8 cellular contexts compared by ENCODE assay signal in genomic region chr12:116532986-116533342, GRCh38. TPM values are rescaled to one million over a fixed set of nuclear protein-coding genes. Genes with fewer than 3 reads are reported as not detected.
DNase-seq lines count a peak whose midpoint lies in the region; ATAC-seq and TF ChIP-seq lines count a peak whose summit lies in the region.

No MANE protein-coding gene starts in this region.

- ATAC-seq in HG02763 (IDR thresholded peaks at IDR 0.05; ENCODE audit: unreplicated experiment) (peak; percentile 10), mucosa of descending colon (peak; percentile 4), HG03571 (IDR thresholded peaks at IDR 0.05; ENCODE audit: unreplicated experiment) (no peak)

- peak overlapping the region; percentile 78 for H3K4me3 Mint-ChIP-seq in Caco-2 (ENCODE audit: unreplicated experiment)
- H3K4me3 Mint-ChIP-seq in activated T-helper 2 cell treated with anti-CD3 and anti-CD28 coated beads, Interferon-gamma antibody, Interleukin-2, Interleukin-4, amounts not matched to agents 10 μg/mL and 5 μg/mL and 100 μg/mL, durations not matched to agents 14 hours and 24 hours and 36 hours (ENCODE audit: low read depth): peak overlapping the region; percentile 48

- no peaks in the 10 kb centered on the region for H3K36me3 Mint-ChIP-seq in Caco-2 (ENCODE audit: insufficient read depth, unreplicated experiment)
- no peaks in the 10 kb centered on the region for H3K36me3 Mint-ChIP-seq in activated T-helper 2 cell treated with anti-CD3 and anti-CD28 coated beads, Interferon-gamma antibody, Interleukin-2, Interleukin-4, amounts not matched to agents 10 μg/mL and 5 μg/mL and 100 μg/mL, durations not matched to agents 14 hours and 24 hours and 36 hours (ENCODE audit: low read depth)

- DNase-seq in Caco-2 (no peak), mucosa of descending colon (no peak), cerebellar cortex (ENCODE audit: low spot score) (no peak), NCI-H526 (lab: John Stamatoyannopoulos, UW) (no peak)
- no peak for DNase-seq in activated T-helper 2 cell treated with anti-CD3 and anti-CD28 coated beads, Interferon-gamma antibody, Interleukin-2, Interleukin-4, amounts not matched to agents 10 μg/mL and 5 μg/mL and 100 μg/mL, durations not matched to agents 14 hours and 24 hours and 36 hours (ENCODE audit: low spot score)
- DNase-seq in central memory CD4-positive, alpha-beta T cell: no peak

- H3K4me3 ChIP-seq in Caco-2 (ENCODE audit: low read depth, low read length) (peak overlapping the region; percentile 65), mucosa of descending colon (no peak overlapping the region)

- H3K27ac Mint-ChIP-seq in Caco-2 (ENCODE audit: unreplicated experiment): no peak overlapping the region
- no peak overlapping the region for H3K27ac Mint-ChIP-seq in activated T-helper 2 cell treated with anti-CD3 and anti-CD28 coated beads, Interferon-gamma antibody, Interleukin-2, Interleukin-4, amounts not matched to agents 10 μg/mL and 5 μg/mL and 100 μg/mL, durations not matched to agents 14 hours and 24 hours and 36 hours

- BruUV-seq in Caco-2 (replicated peaks; lab: Mats Ljungman, UMichigan): no TSS peak

- intact Hi-C loops in Caco-2 (cut with micrococcal nuclease; ENCODE audit: unreplicated experiment): loop anchor here (1.0 kb wide), 1 partner anchor 26 kb away; the partner anchor contains the start of gene MAP1LC3B2
- intact Hi-C loops in activated T-helper 2 cell treated with anti-CD3 and anti-CD28 coated beads, Interferon-gamma antibody, Interleukin-2, Interleukin-4, amounts not matched to agents 10 μg/mL and 5 μg/mL and 100 μg/mL, durations not matched to agents 14 hours and 24 hours and 36 hours (cut with micrococcal nuclease): loop anchor here (1.0 kb wide), 1 partner anchor 26 kb away; the partner anchor contains the start of gene MAP1LC3B2
- intact Hi-C loops in mucosa of descending colon (cut with DNase I, micrococcal nuclease): loop anchor here in 1 of 2 donors (10.0 kb wide), 1 partner anchor 62 kb away; no protein-coding TSS in a partner anchor

- H3K9me3 ChIP-seq in Caco-2 (no peaks in the 10 kb centered on the region), mucosa of descending colon (no peaks in the 10 kb centered on the region)

- POLR2A ChIA-PET in Caco-2 (lab: Charles Lee): interaction anchor here (0.6 to 1.4 kb wide), 2 partner anchors 25 to 30 kb away, joined by 3 to 4 read pairs; no protein-coding TSS in a partner anchor

- H3K27me3 Mint-ChIP-seq in Caco-2 (ENCODE audit: insufficient read depth, unreplicated experiment): no peaks in the 10 kb centered on the region
- peaks cover 7% of the 10 kb centered on the region for H3K27me3 Mint-ChIP-seq in activated T-helper 2 cell treated with anti-CD3 and anti-CD28 coated beads, Interferon-gamma antibody, Interleukin-2, Interleukin-4, amounts not matched to agents 10 μg/mL and 5 μg/mL and 100 μg/mL, durations not matched to agents 14 hours and 24 hours and 36 hours (ENCODE audit: low read depth)

- H3K9me3 Mint-ChIP-seq in Caco-2 (ENCODE audit: unreplicated experiment): no peaks in the 10 kb centered on the region
- H3K9me3 Mint-ChIP-seq in activated T-helper 2 cell treated with anti-CD3 and anti-CD28 coated beads, Interferon-gamma antibody, Interleukin-2, Interleukin-4, amounts not matched to agents 10 μg/mL and 5 μg/mL and 100 μg/mL, durations not matched to agents 14 hours and 24 hours and 36 hours: no peaks in the 10 kb centered on the region

- TF ChIP-seq CTCF in Caco-2 (IDR thresholded peaks at IDR 0.05; ENCODE audit: insufficient read depth in 1 of 2, low read depth in 1 of 2, low read length in 1 of 2, severe bottlenecking in 1 of 2, unreplicated experiment in 1 of 2): no peak
- TF ChIP-seq CTCF in mucosa of descending colon (IDR thresholded peaks at IDR 0.05): no peak

- no peaks in the 10 kb centered on the region for H3K27me3 ChIP-seq in Caco-2 (replicated peaks; ENCODE audit: control insufficient read depth, insufficient read depth, low read length)

- CTCF ChIA-PET in Caco-2 (lab: Charles Lee): interaction anchor here (0.5 to 1.0 kb wide), 4 partner anchors 30 to 409 kb away, joined by 3 to 5 read pairs (median 4); no protein-coding TSS in a partner anchor

- H3K4me1 ChIP-seq in Caco-2 (peaks cover 26% of the 10 kb centered on the region), mucosa of descending colon (ENCODE audit: low read depth) (peaks cover 8% of the 10 kb centered on the region)

- H3K4me1 Mint-ChIP-seq in Caco-2 (ENCODE audit: low read depth, unreplicated experiment): peaks cover 12% of the 10 kb centered on the region
- H3K4me1 Mint-ChIP-seq in activated T-helper 2 cell treated with anti-CD3 and anti-CD28 coated beads, Interferon-gamma antibody, Interleukin-2, Interleukin-4, amounts not matched to agents 10 μg/mL and 5 μg/mL and 100 μg/mL, durations not matched to agents 14 hours and 24 hours and 36 hours (ENCODE audit: low read depth): peaks cover 24% of the 10 kb centered on the region

- no peaks in the 10 kb centered on the region for H3K36me3 ChIP-seq in Caco-2 (ENCODE audit: control insufficient read depth, insufficient read depth, low read length)
- no peaks in the 10 kb centered on the region for H3K36me3 ChIP-seq in mucosa of descending colon (ENCODE audit: low read depth)

RNA-seq across cellular contexts. Expression of gene MAP1LC3B2, which starts 26.2 kb away (rescaled TPM):
- total RNA-seq in Caco-2 (2022): 1.8 TPM in 1 of 2 replicates, not detected in the other
- 0.37 and 0.60 TPM in 2 replicates for total RNA-seq in activated T-helper 2 cell treated with anti-CD3 and anti-CD28 coated beads, Interferon-gamma antibody, Interleukin-2, Interleukin-4, amounts not matched to agents 10 μg/mL and 5 μg/mL and 100 μg/mL, durations not matched to agents 14 hours and 24 hours and 36 hours
- total RNA-seq in mucosa of descending colon: 1 to 10 TPM; 1.6 to 2.0 (median 1.7) TPM
